Comparison of ENCODE assay signal across 8 cellular contexts in the genomic region with DNA sequence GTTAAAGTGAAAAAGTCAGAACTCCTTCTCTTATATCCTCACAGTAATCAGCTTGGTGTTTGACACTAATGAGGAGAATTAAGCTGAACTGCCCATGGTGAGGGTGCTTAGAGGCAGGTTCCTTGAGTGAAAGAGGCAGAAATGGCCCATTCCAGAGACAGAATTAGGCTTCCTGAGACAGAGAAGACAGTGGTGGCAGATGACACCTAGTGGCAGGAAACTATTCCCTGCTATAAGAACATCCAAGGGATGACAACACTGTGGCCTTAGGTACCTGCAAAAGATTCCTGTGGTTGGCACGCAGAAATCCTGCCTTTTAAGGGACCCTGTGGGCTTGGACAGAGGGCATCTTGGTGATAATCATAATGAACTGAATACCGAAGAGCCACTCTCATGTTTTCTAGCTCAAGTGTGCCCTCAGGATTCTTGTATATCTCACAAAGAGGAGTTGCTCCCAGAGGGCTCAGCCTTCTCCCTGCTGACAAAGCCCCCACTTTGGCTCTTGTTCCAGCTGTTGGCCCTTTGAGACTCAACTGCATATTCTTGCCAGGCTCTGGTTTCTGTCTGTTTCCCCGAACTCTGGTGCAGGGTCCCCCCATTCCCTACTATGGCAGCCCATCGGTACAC. TPM values are rescaled to one million over a fixed set of nuclear protein-coding genes. Genes with fewer than 3 reads are reported as not detected.
DNase-seq lines count a peak whose midpoint lies in the region; ATAC-seq and TF ChIP-seq lines count a peak whose summit lies in the region.

No MANE protein-coding gene starts in this region.

- H2AFZ ChIP-seq in SK-N-SH (ENCODE audit: low read depth), result no peak overlapping the region

- no peaks in the 10 kb centered on the region for H3F3A ChIP-seq in SK-N-SH (replicated peaks; ENCODE audit: insufficient read depth)

- 0 out of 2 replicates have a peak, but pooled peaks cover 4% of the 10 kb centered on the region for H3K9me3 ChIP-seq in SK-N-SH

- peaks cover 0 to 9% of the 10 kb centered on the region in 2 experiments; a peak in 2 of 4 replicates for H3K4me1 ChIP-seq in SK-N-SH (ENCODE audit: control insufficient read depth in 1 of 2, insufficient read depth in 2 of 2, low read depth in 1 of 2, low read length in 1 of 2)

- CTCF ChIA-PET in SK-N-SH (lab: Yijun Ruan, JAX), result interaction anchor here (0.6 to 7.5 kb wide), 31 partner anchors 8 to 395 kb away, joined by 3 to 45 read pairs (median 4); a partner anchor contains a TSS

- H3K4me2 ChIP-seq in SK-N-SH, result no peak overlapping the region

- no peak for TF ChIP-seq EP300 in SK-N-SH (IDR thresholded peaks at IDR 0.05; ENCODE audit: borderline replicate concordance in 1 of 2, low read depth in 1 of 2, low read length in 1 of 2)

- H3K9me3 Mint-ChIP-seq in nephron, result no peaks in the 10 kb centered on the region

- H3K36me3 ChIP-seq in SK-N-SH (replicated peaks in 1 of 2; ENCODE audit: control insufficient read depth in 1 of 2, insufficient read depth in 2 of 2, low read length in 1 of 2), result no peaks in the 10 kb centered on the region

- no peak overlapping the region for H3K27ac Mint-ChIP-seq in nephron

- no peaks in the 10 kb centered on the region for H3K9me2 ChIP-seq in SK-N-SH

- peaks cover 12% of the 10 kb centered on the region for H3K4me1 Mint-ChIP-seq in nephron

- no peak overlapping the region for H3K27ac ChIP-seq in SK-N-SH (ENCODE audit: low read depth in 2 of 2, low read length in 1 of 2)

- WGBS in SK-N-SH (ENCODE audit: low lambda C conversion rate), result 35% methylated on average over 4 of the region's 4 CpGs

- H3K9ac ChIP-seq in SK-N-SH, result no peak overlapping the region

- DNase-seq in AG09319 (ENCODE audit: extremely low read depth, low read depth) (peak; percentile 12), NCI-H1092 treated with DMSO at 0.1 percent for 48 hours (lab: John Stamatoyannopoulos, UW) (peak; percentile 51), SK-N-SH (peak; percentile 51), fibroblast of mammary gland (ENCODE audit: low read depth) (peak; percentile 62)

- H3K4me3 ChIP-seq in SK-N-SH (ENCODE audit: low read depth in 2 of 2, low read length in 1 of 2) (peak overlapping the region in 1 of 2 experiments; percentile 33; a peak in 1 of 4 replicates), fibroblast of mammary gland (ENCODE audit: control insufficient read depth, low read depth, low read length) (no peak overlapping the region)

- H3K36me3 Mint-ChIP-seq in nephron (ENCODE audit: low read depth), result no peaks in the 10 kb centered on the region

- TF ChIP-seq CTCF in AG09319 (IDR thresholded peaks at IDR 0.05; ENCODE audit: low read depth, low read length), result peak; percentile 75
- peak; percentile 88 for TF ChIP-seq CTCF in GM12872 (IDR thresholded peaks at IDR 0.05; ENCODE audit: insufficient read depth, low read depth, low read length)
- TF ChIP-seq CTCF in SK-N-SH (IDR thresholded peaks at IDR 0.05), result peak; percentile 73
- peak; percentile 86 for TF ChIP-seq CTCF in fibroblast of mammary gland (conservative IDR thresholded peaks at IDR 0.05; ENCODE audit: control insufficient read depth, insufficient read depth, low read depth, low read length)
- TF ChIP-seq CTCF in nephron (IDR thresholded peaks at IDR 0.05; ENCODE audit: unreplicated experiment in 3 of 3), result peak; percentile 55 to 76 (median 74)

- peaks cover 6% of the 10 kb centered on the region; the same call in 1 of the 2 replicates for H3K27me3 ChIP-seq in SK-N-SH (ENCODE audit: insufficient read depth)

- no peak overlapping the region for H3K4me3 Mint-ChIP-seq in nephron

- no peaks in the 10 kb centered on the region for H3K79me2 ChIP-seq in SK-N-SH (ENCODE audit: insufficient read depth)

- H3K27me3 Mint-ChIP-seq in nephron (ENCODE audit: low read depth), result peaks cover 3% of the 10 kb centered on the region

- POLR2A ChIA-PET in SK-N-SH (lab: Yijun Ruan, JAX), result no interaction called here

- H4K20me1 ChIP-seq in SK-N-SH (ENCODE audit: insufficient read depth), result no peaks in the 10 kb centered on the region

- ATAC-seq in GM19397 (IDR thresholded peaks at IDR 0.05; ENCODE audit: unreplicated experiment), result no peak
- no peak for ATAC-seq in HG03175 (IDR thresholded peaks at IDR 0.05; ENCODE audit: unreplicated experiment)

- peak; percentile 91 for TF ChIP-seq RAD21 in SK-N-SH (IDR thresholded peaks at IDR 0.05; ENCODE audit: low read length)

TF ChIP-seq in SK-N-SH, 30 proteins besides CTCF, POLR2A, EP300 and RAD21:
- peak; percentile 76 for TF ChIP-seq SMC3 (IDR thresholded peaks at IDR 0.05; ENCODE audit: low read depth, low read length)
- TF ChIP-seq, protein P1, sequence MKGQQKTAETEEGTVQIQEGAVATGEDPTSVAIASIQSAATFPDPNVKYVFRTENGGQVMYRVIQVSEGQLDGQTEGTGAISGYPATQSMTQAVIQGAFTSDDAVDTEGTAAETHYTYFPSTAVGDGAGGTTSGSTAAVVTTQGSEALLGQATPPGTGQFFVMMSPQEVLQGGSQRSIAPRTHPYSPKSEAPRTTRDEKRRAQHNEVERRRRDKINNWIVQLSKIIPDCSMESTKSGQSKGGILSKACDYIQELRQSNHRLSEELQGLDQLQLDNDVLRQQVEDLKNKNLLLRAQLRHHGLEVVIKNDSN (IDR thresholded peaks at IDR 0.05; ENCODE audit: borderline replicate concordance, low read depth), result no peak

RNA-seq across cellular contexts. Expression of a gene that starts 56.0 kb away (rescaled TPM):
- not detected in 2 replicates for polyA plus RNA-seq in SK-N-SH (2012; rRNA removed)
- not detected in 2 replicates for polyA plus RNA-seq in SK-N-SH (2012; cell fraction: cytosol; rRNA removed)
- not detected in 2 replicates for polyA plus RNA-seq in SK-N-SH (2012; cell fraction: nucleus; rRNA removed)

Comparison
In these comparisons a context has a peak if more than half of its experiments do, and no peak if none do; other contexts are left out.
1. DNase-seq: peak in every context shown above with its lines; median percentile 62 in fibroblast of mammary gland; 51 in NCI-H1092 treated with DMSO at 0.1 percent for 48 hours; 51 in SK-N-SH; 12 in AG09319.